In the genomic region with DNA sequence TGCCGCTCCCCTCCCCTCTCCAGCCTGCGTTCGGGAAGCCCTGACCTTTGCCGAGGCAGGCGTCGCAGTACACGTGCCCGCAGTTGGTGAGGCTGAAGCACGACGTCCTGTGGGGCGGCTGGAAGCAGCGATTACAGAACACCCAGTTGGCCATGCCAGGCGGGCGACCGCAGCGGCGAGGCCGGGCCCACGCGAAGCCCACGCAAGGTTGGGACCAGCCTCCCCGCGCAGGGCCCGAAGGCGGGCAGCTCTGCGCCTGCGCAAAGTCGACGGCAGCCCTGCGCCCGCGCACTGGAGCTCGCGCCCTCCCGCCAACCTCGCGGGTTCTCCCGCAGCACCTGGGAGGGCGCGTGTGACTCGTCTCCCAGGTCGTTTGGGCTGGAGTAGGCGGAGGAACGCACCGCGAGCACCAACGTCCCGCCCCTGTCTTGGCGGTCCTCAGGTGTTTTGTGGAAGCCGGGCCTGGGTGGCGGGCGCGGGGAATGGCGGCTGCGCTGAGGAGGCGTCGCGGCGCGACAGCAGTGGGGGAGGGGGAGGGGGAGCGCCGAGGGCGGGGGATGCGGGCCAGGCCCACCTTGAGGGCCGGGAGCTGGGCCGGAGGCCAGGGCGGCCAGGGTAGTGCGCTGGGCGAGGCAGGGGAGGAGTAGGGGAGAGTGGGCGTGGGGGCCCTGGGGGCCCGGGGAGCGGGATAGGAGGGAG, we compare ENCODE assay signal across 8 cellular contexts. TPM values are rescaled to one million over a fixed set of nuclear protein-coding genes. Genes with fewer than 3 reads are reported as not detected.
A peak's percentile ranks its signal among the peaks of the same experiment; 100 is the strongest.
DNase-seq lines count a peak whose midpoint lies in the region; ATAC-seq and TF ChIP-seq lines count a peak whose summit lies in the region.

A gene with protein sequence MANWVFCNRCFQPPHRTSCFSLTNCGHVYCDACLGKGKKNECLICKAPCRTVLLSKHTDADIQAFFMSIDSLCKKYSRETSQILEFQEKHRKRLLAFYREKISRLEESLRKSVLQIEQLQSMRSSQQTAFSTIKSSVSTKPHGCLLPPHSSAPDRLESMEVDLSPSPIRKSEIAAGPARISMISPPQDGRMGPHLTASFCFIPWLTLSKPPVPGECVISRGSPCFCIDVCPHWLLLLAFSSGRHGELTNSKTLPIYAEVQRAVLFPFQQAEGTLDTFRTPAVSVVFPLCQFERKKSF (minus strand): TSS at position 254 of the 699 bp plus-strand sequence. CDS start 100 bp downstream, at position 154.

- H3K9ac ChIP-seq in mammary epithelial cell (ENCODE audit: insufficient read depth, low read length): no peak within 1 kb of the TSS

- H3K4me2 ChIP-seq in mammary epithelial cell (ENCODE audit: insufficient read depth, low read depth, low read length): peak within 1 kb of the TSS; percentile 76

- DNase-seq in NCI-H2029 (lab: John Stamatoyannopoulos, UW): peak; percentile 48
- DNase-seq in NCI-H2029 treated with DMSO at 0.1 percent for 48 hours (lab: John Stamatoyannopoulos, UW): no peak
- no peak for DNase-seq in mammary epithelial cell
- no peak for DNase-seq in lower lobe of right lung
- DNase-seq in stimulated activated naive CD4-positive, alpha-beta T cell treated with Interleukin-2 at 50 U/mL for 16 hours (lab: John Stamatoyannopoulos, UW): peak; percentile 19
- DNase-seq in ACHN: no peak
- DNase-seq in type B pancreatic cell (ENCODE audit: extremely low spot score, unreplicated experiment): no peak
- no peak for DNase-seq in NCI-H1092 treated with DMSO at 0.1 percent for 48 hours (lab: John Stamatoyannopoulos, UW)

- BruUV-seq in mammary epithelial cell (replicated peaks; lab: Mats Ljungman, UMichigan): no TSS peak

- 22% methylated on average over 14 of the region's 72 CpGs for WGBS in mammary epithelial cell (ENCODE audit: low coverage, missing lambda C conversion rate)

- H3K27me3 ChIP-seq in mammary epithelial cell (ENCODE audit: insufficient read depth, low read length) (no peaks in the 10 kb centered on the region), lower lobe of right lung (ENCODE audit: low read depth) (peaks cover 26% of the 10 kb centered on the region)

- H3K4me3 ChIP-seq in mammary epithelial cell (replicated peaks in 1 of 3; ENCODE audit: insufficient read depth in 1 of 3, low read depth in 2 of 3, low read length in 3 of 3) (peak within 1 kb of the TSS in 2 of 3 experiments; percentile 40 to 42), lower lobe of right lung (peak within 1 kb of the TSS; percentile 39)

- H3K27ac Mint-ChIP-seq in type B pancreatic cell: no peak within 1 kb of the TSS

- no peaks in the 10 kb centered on the region for H3K36me3 ChIP-seq in mammary epithelial cell (ENCODE audit: insufficient read depth, low read length)
- no peaks in the 10 kb centered on the region for H3K36me3 ChIP-seq in lower lobe of right lung

- H3K27me3 Mint-ChIP-seq in type B pancreatic cell: peaks cover 49% of the 10 kb centered on the region

- in situ Hi-C loops in mammary epithelial cell (cut with MboI; ENCODE audit: low sequenced_read_pairs in 2 of 2): no loop called here
- in situ Hi-C loops in ACHN (cut with HindIII; ENCODE audit: low pct_ligation_motif_present, low pct_unique_long_range_greater_than_20kb, low sequenced_read_pairs): no loop called here

- dilution Hi-C loops in mammary epithelial cell (cut with HindIII; ENCODE audit: low sequenced_read_pairs): loop anchor here (10.0 kb wide), 1 partner anchor 499 kb away; no protein-coding TSS in a partner anchor

- no peaks in the 10 kb centered on the region for H4K20me1 ChIP-seq in mammary epithelial cell (ENCODE audit: insufficient read depth, low read length)

- no peak within 1 kb of the TSS for H3K27ac ChIP-seq in mammary epithelial cell (ENCODE audit: insufficient read depth, low read depth, low read length)
- no peak within 1 kb of the TSS for H3K27ac ChIP-seq in lower lobe of right lung

- H3K79me2 ChIP-seq in mammary epithelial cell (ENCODE audit: insufficient read depth, low read length): no peaks in the 10 kb centered on the region

- H2AFZ ChIP-seq in mammary epithelial cell (ENCODE audit: low read depth, low read length): peak within 1 kb of the TSS; percentile 79

- H3K9me3 ChIP-seq in mammary epithelial cell (replicated peaks; ENCODE audit: insufficient read depth, low read length): no peaks in the 10 kb centered on the region
- H3K9me3 ChIP-seq in lower lobe of right lung: no peaks in the 10 kb centered on the region

- H3K36me3 Mint-ChIP-seq in type B pancreatic cell: no peaks in the 10 kb centered on the region

- TF ChIP-seq CTCF in mammary epithelial cell (conservative IDR thresholded peaks at IDR 0.05 in 1 of 2, IDR thresholded peaks at IDR 0.05 in 1 of 2; ENCODE audit: extremely low read depth in 1 of 2, insufficient read depth in 1 of 2, low read depth in 1 of 2, low read length in 2 of 2): no peak
- TF ChIP-seq CTCF in lower lobe of right lung (IDR thresholded peaks at IDR 0.05): no peak
- no peak for TF ChIP-seq CTCF in type B pancreatic cell (conservative IDR thresholded peaks at IDR 0.05)

- H3K9me3 Mint-ChIP-seq in type B pancreatic cell: no peaks in the 10 kb centered on the region

- CTCF ChIA-PET in mammary epithelial cell (lab: Charles Lee; ENCODE audit: low non-redundant PET): no interaction called here

- H3K4me3 Mint-ChIP-seq in type B pancreatic cell: no peak within 1 kb of the TSS

- ATAC-seq in lower lobe of right lung: peak; percentile 82 to 88

- H3K4me1 ChIP-seq in mammary epithelial cell (ENCODE audit: insufficient read depth, low read length) (peaks cover 4% of the 10 kb centered on the region), lower lobe of right lung (no peaks in the 10 kb centered on the region)

- intact Hi-C loops in mammary epithelial cell (cut with micrococcal nuclease): no loop called here
- intact Hi-C loops in lower lobe of right lung (cut with DNase I): no loop called here

- peaks cover 8% of the 10 kb centered on the region for H3K4me1 Mint-ChIP-seq in type B pancreatic cell (ENCODE audit: unreplicated experiment)

RNA-seq across cellular contexts. Expression of the gene that starts here (rescaled TPM):
- total RNA-seq in mammary epithelial cell (1 to 10 TPM in 1 of 2 donors, under 1 TPM in 1; 0.33 to 2.2 TPM), lower lobe of right lung (6.8 TPM), type B pancreatic cell (ENCODE audit: low replicate concordance) (3.0 and 3.5 TPM in 2 replicates)
- polyA plus RNA-seq in mammary epithelial cell: 1.1 TPM
- polyA minus RNA-seq in mammary epithelial cell: not detected

Comparison
In these comparisons a context has a peak if more than half of its experiments do, and no peak if none do; other contexts are left out.
1. DNase-seq: peak in NCI-H2029 (single experiment) and stimulated activated naive CD4-positive, alpha-beta T cell treated with Interleukin-2 at 50 U/mL for 16 hours (single experiment); none in NCI-H2029 treated with DMSO at 0.1 percent for 48 hours (single experiment), mammary epithelial cell (single experiment), lower lobe of right lung (single experiment), ACHN (single experiment), type B pancreatic cell (single experiment) and NCI-H1092 treated with DMSO at 0.1 percent for 48 hours (single experiment).